Comparison of ENCODE assay signal across 28 cellular contexts in the genomic region with DNA sequence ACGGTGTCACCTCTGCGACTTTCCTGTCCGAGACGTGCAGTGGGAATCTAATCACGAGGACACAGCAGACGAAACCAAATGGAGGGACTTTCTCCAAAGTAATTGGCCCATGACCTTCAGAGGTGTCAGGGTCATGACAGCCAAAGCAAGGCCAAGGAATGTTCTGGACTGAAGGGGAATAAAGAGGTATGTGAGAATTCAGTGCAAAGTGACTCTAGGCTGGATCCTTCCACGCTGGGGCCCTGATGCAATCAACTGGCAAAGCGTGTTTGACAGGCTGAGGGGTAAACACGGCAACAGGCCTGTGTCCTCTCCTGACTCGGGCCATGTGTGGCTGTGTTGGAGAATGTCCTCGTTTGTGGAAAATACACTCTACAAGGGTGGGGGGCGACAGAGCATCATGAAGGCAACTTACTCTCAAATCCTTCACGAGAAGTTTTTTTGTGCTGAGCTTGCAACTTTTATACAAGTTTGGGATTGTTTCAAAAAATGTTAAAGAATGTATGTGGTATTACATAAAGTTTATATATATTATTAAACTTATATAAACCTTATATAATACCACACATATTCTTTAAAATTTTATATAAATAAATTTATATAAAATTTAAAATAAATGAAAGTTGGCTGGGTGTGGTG. TPM values are rescaled to one million over a fixed set of nuclear protein-coding genes. Genes with fewer than 3 reads are reported as not detected.
DNase-seq lines count a peak whose midpoint lies in the region; ATAC-seq and TF ChIP-seq lines count a peak whose summit lies in the region.
"Had no signal": no experiment of that assay in that cellular context is flagged by ENCODE, and none has a peak within 500 bp of the region (broad histone marks: within the 10 kb centered on the region; RNA-seq: fewer than 3 reads in every experiment).

No MANE protein-coding gene starts in this region.

- POLR2A ChIA-PET in MCF 10A (lab: Yijun Ruan, JAX) (no interaction called here), PC-3 (lab: Charles Lee; ENCODE audit: unreplicated experiment) (no interaction called here)

- H2AFZ ChIP-seq in PC-3 (ENCODE audit: low read length): peak overlapping the region; percentile 52

- no peaks in the 10 kb centered on the region for H4K20me1 ChIP-seq in PC-3 (ENCODE audit: low read length)

- H3K27ac ChIP-seq in breast epithelium: no peak overlapping the region
- H3K27ac ChIP-seq in PC-3 (ENCODE audit: low read length): no peak overlapping the region
- H3K27ac ChIP-seq: vagina had no signal

- H3F3A ChIP-seq in PC-3 (ENCODE audit: low read length, unreplicated experiment): no peaks in the 10 kb centered on the region

- TF ChIP-seq POLR2A in breast epithelium (IDR thresholded peaks at IDR 0.05): no peak

- no peak overlapping the region for H3K27ac Mint-ChIP-seq in MCF 10A (ENCODE audit: low read depth, unreplicated experiment)
- peak overlapping the region; percentile 87 for H3K27ac Mint-ChIP-seq in type B pancreatic cell
- H3K27ac Mint-ChIP-seq in T-helper 2 cell treated with Interferon-gamma antibody and Interleukin-4, amounts not matched to agents 5 μg/mL and 100 μg/mL, for 36 hours: no peak overlapping the region
- H3K27ac Mint-ChIP-seq: activated CD8-positive, alpha-beta memory T cell treated with anti-CD3 and anti-CD28 coated beads, Interleukin-2, amount 10 ng/mL, durations not matched to agents 7 days and 5 days; activated naive CD4-positive, alpha-beta T cell treated with anti-CD3 and anti-CD28 coated beads, Interleukin-2, amount 10 ng/mL, durations not matched to agents 7 days and 5 days; IgD-negative memory B cell had no signal

- CTCF ChIA-PET in MCF 10A (lab: Yijun Ruan, JAX) (interaction anchor here (0.6 to 0.7 kb wide), 2 partner anchors 32 to 172 kb away, joined by 3 to 4 read pairs; no protein-coding TSS in a partner anchor), PC-3 (lab: Charles Lee) (no interaction called here)

- ATAC-seq in PC-3: peak; percentile 74
- peak; percentile 42 for ATAC-seq in left lobe of liver
- ATAC-seq: activated CD8-positive, alpha-beta memory T cell treated with anti-CD3 and anti-CD28 coated beads, Interleukin-2, amount 10 ng/mL, durations not matched to agents 7 days and 5 days; naive thymus-derived CD4-positive, alpha-beta T cell had no signal

- no peak overlapping the region for H3K9ac ChIP-seq in PC-3 (ENCODE audit: low read length)

- H3K27me3 Mint-ChIP-seq in MCF 10A (ENCODE audit: insufficient read depth, unreplicated experiment): no peaks in the 10 kb centered on the region
- peaks cover 17% of the 10 kb centered on the region for H3K27me3 Mint-ChIP-seq in type B pancreatic cell
- peaks cover 41% of the 10 kb centered on the region for H3K27me3 Mint-ChIP-seq in T-helper 2 cell treated with Interferon-gamma antibody and Interleukin-4, amounts not matched to agents 5 μg/mL and 100 μg/mL, for 36 hours (ENCODE audit: low read depth)

- no peaks in the 10 kb centered on the region for H3K79me2 ChIP-seq in PC-3 (ENCODE audit: low read length)

- no TSS peak for BruUV-seq in MCF 10A (replicated peaks; lab: Mats Ljungman, UMichigan)
- no TSS peak for BruUV-seq in PC-3 (replicated peaks; lab: Mats Ljungman, UMichigan)

- H3K4me2 ChIP-seq in PC-3 (ENCODE audit: low read length): no peak overlapping the region

- intact Hi-C loops in breast epithelium (cut with DNase I; ENCODE audit: low total_unique reads) (no loop called here), MCF 10A (cut with micrococcal nuclease) (no loop called here), PC-3 (cut with micrococcal nuclease) (no loop called here)

- no peaks in the 10 kb centered on the region for H3K9me2 ChIP-seq in PC-3 (replicated peaks; ENCODE audit: low read length)

- H3K9me3 ChIP-seq in breast epithelium (no peaks in the 10 kb centered on the region), PC-3 (ENCODE audit: low read length) (no peaks in the 10 kb centered on the region)
- H3K9me3 ChIP-seq: BE2C, MG63, vagina had no signal

- H3K9me3 Mint-ChIP-seq in MCF 10A (ENCODE audit: unreplicated experiment) (no peaks in the 10 kb centered on the region), type B pancreatic cell (peaks cover 5% of the 10 kb centered on the region)
- no peaks in the 10 kb centered on the region for H3K9me3 Mint-ChIP-seq in T-helper 2 cell treated with Interferon-gamma antibody and Interleukin-4, amounts not matched to agents 5 μg/mL and 100 μg/mL, for 36 hours
- H3K9me3 Mint-ChIP-seq: activated naive CD4-positive, alpha-beta T cell treated with anti-CD3 and anti-CD28 coated beads, Interleukin-2, amount 10 ng/mL, durations not matched to agents 7 days and 5 days; naive thymus-derived CD4-positive, alpha-beta T cell had no signal

- TF ChIP-seq CTCF in breast epithelium (IDR thresholded peaks at IDR 0.05): no peak
- no peak for TF ChIP-seq CTCF in MCF 10A (IDR thresholded peaks at IDR 0.05; ENCODE audit: unreplicated experiment)
- TF ChIP-seq CTCF in PC-3 (conservative IDR thresholded peaks at IDR 0.05; ENCODE audit: low read depth, low read length): no peak
- no peak for TF ChIP-seq CTCF in type B pancreatic cell (conservative IDR thresholded peaks at IDR 0.05)

- H3K36me3 Mint-ChIP-seq in MCF 10A (ENCODE audit: insufficient read depth, unreplicated experiment) (peaks cover 6% of the 10 kb centered on the region), type B pancreatic cell (no peaks in the 10 kb centered on the region)
- no peaks in the 10 kb centered on the region for H3K36me3 Mint-ChIP-seq in T-helper 2 cell treated with Interferon-gamma antibody and Interleukin-4, amounts not matched to agents 5 μg/mL and 100 μg/mL, for 36 hours (ENCODE audit: low read depth)
- H3K36me3 Mint-ChIP-seq: activated CD8-positive, alpha-beta memory T cell treated with anti-CD3 and anti-CD28 coated beads, Interleukin-2, amount 10 ng/mL, durations not matched to agents 7 days and 5 days; activated naive CD4-positive, alpha-beta T cell treated with anti-CD3 and anti-CD28 coated beads, Interleukin-2, amount 10 ng/mL, durations not matched to agents 7 days and 5 days; IgD-negative memory B cell had no signal

- H3K36me3 ChIP-seq in breast epithelium (no peaks in the 10 kb centered on the region), PC-3 (ENCODE audit: low read depth, low read length) (no peaks in the 10 kb centered on the region)
- H3K36me3 ChIP-seq: BE2C, MG63, vagina had no signal

- no peaks in the 10 kb centered on the region for H3K4me1 ChIP-seq in breast epithelium
- H3K4me1 ChIP-seq in PC-3 (ENCODE audit: insufficient read depth, low read length): peaks cover 6% of the 10 kb centered on the region
- H3K4me1 ChIP-seq: BE2C had no signal

- peak; percentile 55 to 80 for DNase-seq in breast epithelium (ENCODE audit: low spot score in 2 of 2)
- no peak for DNase-seq in MCF 10A (ENCODE audit: unreplicated experiment)
- DNase-seq in PC-3: peak; percentile 87
- no peak for DNase-seq in left lobe of liver (ENCODE audit: low spot score)
- no peak for DNase-seq in type B pancreatic cell (ENCODE audit: extremely low spot score, unreplicated experiment)
- no peak for DNase-seq in cerebellar cortex (ENCODE audit: low spot score)
- no peak for DNase-seq in mesenteric fat pad (ENCODE audit: low spot score)
- DNase-seq in T-helper 2 cell treated with Interferon-gamma antibody and Interleukin-4, amounts not matched to agents 5 μg/mL and 100 μg/mL, for 36 hours (ENCODE audit: low spot score): no peak
- DNase-seq: activated CD4-positive, alpha-beta T cell treated with anti-CD3 and anti-CD28 coated beads, Interleukin-2, amount 50 U/mL, for 1 hour; activated CD8-positive, alpha-beta memory T cell treated with anti-CD3 and anti-CD28 coated beads, Interleukin-2, amount 10 ng/mL, durations not matched to agents 7 days and 5 days; activated naive CD4-positive, alpha-beta T cell treated with anti-CD3 and anti-CD28 coated beads, Interleukin-2, amount 10 ng/mL, durations not matched to agents 7 days and 5 days; anterior cingulate cortex; BE2C; caudate nucleus; dermis blood vessel endothelial cell; H7; mesenchymal stem cell; MG63; naive thymus-derived CD4-positive, alpha-beta T cell; NCI-H146; NCI-H2171; NCI-H526 had no signal

- H3K4me3 Mint-ChIP-seq in MCF 10A (ENCODE audit: unreplicated experiment): no peak overlapping the region
- peak overlapping the region; percentile 77 for H3K4me3 Mint-ChIP-seq in type B pancreatic cell
- no peak overlapping the region for H3K4me3 Mint-ChIP-seq in T-helper 2 cell treated with Interferon-gamma antibody and Interleukin-4, amounts not matched to agents 5 μg/mL and 100 μg/mL, for 36 hours
- H3K4me3 Mint-ChIP-seq: activated CD8-positive, alpha-beta memory T cell treated with anti-CD3 and anti-CD28 coated beads, Interleukin-2, amount 10 ng/mL, durations not matched to agents 7 days and 5 days; activated naive CD4-positive, alpha-beta T cell treated with anti-CD3 and anti-CD28 coated beads, Interleukin-2, amount 10 ng/mL, durations not matched to agents 7 days and 5 days; IgD-negative memory B cell; naive thymus-derived CD4-positive, alpha-beta T cell had no signal

- H3K4me3 ChIP-seq in breast epithelium: no peak overlapping the region
- H3K4me3 ChIP-seq in PC-3 (ENCODE audit: low read length): no peak overlapping the region
- H3K4me3 ChIP-seq: MG63, vagina had no signal

- no peaks in the 10 kb centered on the region for H3K4me1 Mint-ChIP-seq in MCF 10A (ENCODE audit: insufficient read depth, unreplicated experiment)
- peaks cover 9% of the 10 kb centered on the region for H3K4me1 Mint-ChIP-seq in type B pancreatic cell (ENCODE audit: unreplicated experiment)
- H3K4me1 Mint-ChIP-seq in T-helper 2 cell treated with Interferon-gamma antibody and Interleukin-4, amounts not matched to agents 5 μg/mL and 100 μg/mL, for 36 hours (ENCODE audit: low read depth): no peaks in the 10 kb centered on the region
- H3K4me1 Mint-ChIP-seq: activated CD8-positive, alpha-beta memory T cell treated with anti-CD3 and anti-CD28 coated beads, Interleukin-2, amount 10 ng/mL, durations not matched to agents 7 days and 5 days; activated naive CD4-positive, alpha-beta T cell treated with anti-CD3 and anti-CD28 coated beads, Interleukin-2, amount 10 ng/mL, durations not matched to agents 7 days and 5 days had no signal

- peaks cover 0 to 31% of the 10 kb centered on the region in 2 donors for H3K27me3 ChIP-seq in breast epithelium
- H3K27me3 ChIP-seq in PC-3 (ENCODE audit: low read length): 0 out of 2 replicates have a peak, but pooled peaks cover 4% of the 10 kb centered on the region
- H3K27me3 ChIP-seq: MG63 had no signal

RNA-seq across cellular contexts. Expression of gene CFAP74, which starts 1.7 kb away (rescaled TPM):
- total RNA-seq in breast epithelium: under 1 TPM in 2 of 3 donors, not detected in 1; 0.29 to 0.98 TPM
- not detected in 2 replicates for total RNA-seq in MCF 10A (2022)
- 0.23 TPM in 1 of 2 replicates, not detected in the other for total RNA-seq in PC-3 (2014; rRNA removed)
- 3.5 TPM for total RNA-seq in left lobe of liver
- total RNA-seq in type B pancreatic cell (ENCODE audit: low replicate concordance): 0.76 and 1.5 TPM in 2 replicates
- not detected for total RNA-seq in mesenteric fat pad
- total RNA-seq: activated CD8-positive, alpha-beta memory T cell treated with anti-CD3 and anti-CD28 coated beads, Interleukin-2, amount 10 ng/mL, durations not matched to agents 7 days and 5 days; Daoy; dermis blood vessel endothelial cell; fibroblast of lung; H7; naive thymus-derived CD4-positive, alpha-beta T cell; renal cortical epithelial cell; vagina had no signal

RNA-seq across cellular contexts. Expression of gene GABRD, which starts 17.3 kb away (rescaled TPM):
- not detected for total RNA-seq in breast epithelium
- total RNA-seq in MCF 10A (2022): not detected in 2 replicates
- total RNA-seq in PC-3 (2014; rRNA removed): not detected in 2 replicates
- total RNA-seq in left lobe of liver: not detected
- total RNA-seq in type B pancreatic cell (ENCODE audit: low replicate concordance): 0.43 and 2.0 TPM in 2 replicates
- total RNA-seq in mesenteric fat pad: not detected
- total RNA-seq: activated CD8-positive, alpha-beta memory T cell treated with anti-CD3 and anti-CD28 coated beads, Interleukin-2, amount 10 ng/mL, durations not matched to agents 7 days and 5 days; Daoy; fibroblast of lung; omental fat pad; renal cortical epithelial cell; vagina had no signal

RNA-seq across cellular contexts. Expression of gene PRKCZ, which starts 48.3 kb away (rescaled TPM):
- 10 to 100 TPM in 2 of 3 donors, under 1 TPM in 1; 0.64 to 17.9 (median 12.5) TPM for total RNA-seq in breast epithelium
- 20.3 and 24.9 TPM in 2 replicates for total RNA-seq in MCF 10A (2022)
- total RNA-seq in PC-3 (2014; rRNA removed): 56.8 and 70.8 TPM in 2 replicates
- total RNA-seq in left lobe of liver: 22.1 TPM
- 33.2 and 64.4 TPM in 2 replicates for total RNA-seq in type B pancreatic cell (ENCODE audit: low replicate concordance)
- 1.4 TPM for total RNA-seq in mesenteric fat pad

Comparison
In these comparisons a context has a peak if more than half of its experiments do, and no peak if none do; other contexts are left out.
1. DNase-seq: peak in breast epithelium (2 of 2) and PC-3 (single experiment); none in MCF 10A (single experiment), left lobe of liver (single experiment), type B pancreatic cell (single experiment), cerebellar cortex (single experiment), mesenteric fat pad (single experiment) and T-helper 2 cell treated with Interferon-gamma antibody and Interleukin-4, amounts not matched to agents 5 μg/mL and 100 μg/mL, for 36 hours (single experiment).